20 cellular contexts compared by ENCODE assay signal in the genomic region with DNA sequence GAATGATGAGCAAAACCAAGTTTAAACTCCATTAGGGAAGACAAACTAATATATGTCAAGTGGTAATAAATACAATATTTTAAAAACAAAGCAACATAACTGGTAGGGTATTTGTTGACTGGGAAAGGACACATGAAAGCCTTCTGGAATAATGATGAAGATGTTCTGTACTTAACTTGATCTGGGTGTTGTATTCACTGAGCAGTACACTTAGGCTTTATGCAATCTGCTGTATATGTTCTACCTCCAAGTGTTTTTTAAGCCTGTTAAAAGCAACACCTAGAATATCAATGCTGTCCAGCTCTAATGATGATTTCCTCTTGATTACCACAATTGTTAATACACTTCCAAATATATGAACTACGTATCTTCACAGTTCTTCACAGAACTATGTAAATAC. TPM values are rescaled to one million over a fixed set of nuclear protein-coding genes. Genes with fewer than 3 reads are reported as not detected.
DNase-seq lines count a peak whose midpoint lies in the region; ATAC-seq and TF ChIP-seq lines count a peak whose summit lies in the region.
"Had no signal": no experiment of that assay in that cellular context is flagged by ENCODE, and none has a peak within 500 bp of the region (broad histone marks: within the 10 kb centered on the region; RNA-seq: fewer than 3 reads in every experiment).

No MANE protein-coding gene starts in this region.

- no peaks in the 10 kb centered on the region for H3K27me3 ChIP-seq in CD8-positive, alpha-beta T cell (ENCODE audit: insufficient read depth, low read length)
- H3K27me3 ChIP-seq: BE2C; BLaER1 treated with 17β-estradiol and CSF1 and Interleukin-3, amounts not matched to agents 10 nM and 100 nM had no signal

- CTCF ChIA-PET in CD8-positive, alpha-beta T cell (lab: Charles Lee) = no interaction called here

- intact Hi-C loops in CD8-positive, alpha-beta T cell (cut with DNase I, micrococcal nuclease) = no loop called here
- intact Hi-C loops in sciatic nerve (cut with DNase I) = no loop called here

- H3K27ac Mint-ChIP-seq in activated naive CD8-positive, alpha-beta T cell = peak overlapping the region; percentile 46
- H3K27ac Mint-ChIP-seq in activated naive CD8-positive, alpha-beta T cell treated with anti-CD3 and anti-CD28 coated beads, Interleukin-2, amount 50 U/mL, for 24 hours = no peak overlapping the region
- H3K27ac Mint-ChIP-seq in CD8-positive, alpha-beta T cell = peak overlapping the region; percentile 39
- H3K27ac Mint-ChIP-seq in osteocyte (ENCODE audit: unreplicated experiment) = peak overlapping the region; percentile 57
- H3K27ac Mint-ChIP-seq: CD14-positive monocyte; CD4-positive, alpha-beta memory T cell; HFFc6 had no signal

- H3K27me3 Mint-ChIP-seq in activated naive CD8-positive, alpha-beta T cell = no peaks in the 10 kb centered on the region
- H3K27me3 Mint-ChIP-seq in activated naive CD8-positive, alpha-beta T cell treated with anti-CD3 and anti-CD28 coated beads, Interleukin-2, amount 50 U/mL, for 24 hours = no peaks in the 10 kb centered on the region
- H3K27me3 Mint-ChIP-seq in CD8-positive, alpha-beta T cell (ENCODE audit: low read depth) = no peaks in the 10 kb centered on the region
- no peaks in the 10 kb centered on the region for H3K27me3 Mint-ChIP-seq in osteocyte (ENCODE audit: unreplicated experiment)
- H3K27me3 Mint-ChIP-seq: CD4-positive, alpha-beta memory T cell had no signal

- H3K36me3 ChIP-seq in CD8-positive, alpha-beta T cell (ENCODE audit: insufficient read depth, low read length) = no peaks in the 10 kb centered on the region
- H3K36me3 ChIP-seq: BE2C, HAP-1 had no signal

- peaks cover 27% of the 10 kb centered on the region for H3K4me1 ChIP-seq in CD8-positive, alpha-beta T cell (ENCODE audit: insufficient read depth, low read length)
- H3K4me1 ChIP-seq: Caco-2 had no signal

- no peak for TF ChIP-seq CTCF in CD8-positive, alpha-beta T cell (IDR thresholded peaks at IDR 0.05)
- no peak for TF ChIP-seq CTCF in osteocyte (IDR thresholded peaks at IDR 0.05)

- ATAC-seq in activated naive CD8-positive, alpha-beta T cell treated with anti-CD3 and anti-CD28 coated beads, Interleukin-2, amount 50 U/mL, for 24 hours = no peak
- ATAC-seq in CD8-positive, alpha-beta T cell = no peak
- no peak for ATAC-seq in HG02759 (IDR thresholded peaks at IDR 0.05; ENCODE audit: unreplicated experiment)
- no peak for ATAC-seq in sciatic nerve

- peaks cover 35% of the 10 kb centered on the region for H3K9me3 Mint-ChIP-seq in activated naive CD8-positive, alpha-beta T cell (ENCODE audit: low read depth)
- H3K9me3 Mint-ChIP-seq in activated naive CD8-positive, alpha-beta T cell treated with anti-CD3 and anti-CD28 coated beads, Interleukin-2, amount 50 U/mL, for 24 hours = peaks cover 40% of the 10 kb centered on the region
- H3K9me3 Mint-ChIP-seq in CD8-positive, alpha-beta T cell = peaks cover 38% of the 10 kb centered on the region
- H3K9me3 Mint-ChIP-seq in osteocyte (ENCODE audit: unreplicated experiment) = peaks cover 27% of the 10 kb centered on the region

- H3K27ac ChIP-seq in CD8-positive, alpha-beta T cell (ENCODE audit: low read depth, low read length) = no peak overlapping the region
- H3K27ac ChIP-seq: 22Rv1; BLaER1 treated with 17β-estradiol and CSF1 and Interleukin-3, amounts not matched to agents 10 nM and 100 nM had no signal

- H3K36me3 Mint-ChIP-seq in activated naive CD8-positive, alpha-beta T cell = peaks cover 35% of the 10 kb centered on the region
- peaks cover 41% of the 10 kb centered on the region for H3K36me3 Mint-ChIP-seq in activated naive CD8-positive, alpha-beta T cell treated with anti-CD3 and anti-CD28 coated beads, Interleukin-2, amount 50 U/mL, for 24 hours (ENCODE audit: low read depth)
- H3K36me3 Mint-ChIP-seq in CD8-positive, alpha-beta T cell = peaks cover 45% of the 10 kb centered on the region
- H3K36me3 Mint-ChIP-seq in osteocyte (ENCODE audit: unreplicated experiment) = peaks cover 28% of the 10 kb centered on the region

- no peak overlapping the region for H3K4me3 Mint-ChIP-seq in activated naive CD8-positive, alpha-beta T cell
- no peak overlapping the region for H3K4me3 Mint-ChIP-seq in activated naive CD8-positive, alpha-beta T cell treated with anti-CD3 and anti-CD28 coated beads, Interleukin-2, amount 50 U/mL, for 24 hours
- no peak overlapping the region for H3K4me3 Mint-ChIP-seq in CD8-positive, alpha-beta T cell
- no peak overlapping the region for H3K4me3 Mint-ChIP-seq in osteocyte (ENCODE audit: unreplicated experiment)
- H3K4me3 Mint-ChIP-seq: CD14-positive monocyte, HFFc6 had no signal

- peaks cover 62% of the 10 kb centered on the region for H3K4me1 Mint-ChIP-seq in activated naive CD8-positive, alpha-beta T cell (ENCODE audit: low read depth)
- peaks cover 41% of the 10 kb centered on the region for H3K4me1 Mint-ChIP-seq in activated naive CD8-positive, alpha-beta T cell treated with anti-CD3 and anti-CD28 coated beads, Interleukin-2, amount 50 U/mL, for 24 hours
- H3K4me1 Mint-ChIP-seq in CD8-positive, alpha-beta T cell (ENCODE audit: low read depth) = peaks cover 65% of the 10 kb centered on the region
- peaks cover 54% of the 10 kb centered on the region for H3K4me1 Mint-ChIP-seq in osteocyte (ENCODE audit: unreplicated experiment)

- H3K9me3 ChIP-seq in CD8-positive, alpha-beta T cell (ENCODE audit: low read length) = peaks cover 7% of the 10 kb centered on the region
- H3K9me3 ChIP-seq: BE2C, HAP-1 had no signal

- DNase-seq in activated naive CD8-positive, alpha-beta T cell treated with anti-CD3 and anti-CD28 coated beads, Interleukin-2, amount 50 U/mL, for 24 hours = no peak
- DNase-seq in CD8-positive, alpha-beta T cell = no peak
- DNase-seq in osteocyte (ENCODE audit: extremely low spot score, unreplicated experiment) (no peak), sciatic nerve (ENCODE audit: low spot score) (no peak)
- DNase-seq: ACHN; AML-193; BE2C; Caco-2; CD4-positive, alpha-beta memory T cell; DMS53; DMS79 treated with DMSO at 0.1 percent for 48 hours; GF-D8; GOT3; HFFc6 had no signal

- POLR2A ChIA-PET in CD8-positive, alpha-beta T cell (lab: Charles Lee) = no interaction called here

- H3K4me3 ChIP-seq in CD8-positive, alpha-beta T cell (ENCODE audit: low read depth, low read length) = no peak overlapping the region
- H3K4me3 ChIP-seq: BLaER1 treated with 17β-estradiol and CSF1 and Interleukin-3, amounts not matched to agents 10 nM and 100 nM; HAP-1 had no signal

RNA-seq across cellular contexts. Expression of gene GSK3B, which starts 46.6 kb away (rescaled TPM):
- 10 to 100 TPM; 21.9 to 23.3 TPM for total RNA-seq in CD8-positive, alpha-beta T cell
- total RNA-seq in osteocyte (80.0 and 84.8 TPM in 2 replicates), sciatic nerve (33.6 TPM)
